ENCODE assay signal across 8 cellular contexts in genomic region chr1:101236546-101237228, GRCh38. TPM values are rescaled to one million over a fixed set of nuclear protein-coding genes. Genes with fewer than 3 reads are reported as not detected.
DNase-seq lines count a peak whose midpoint lies in the region; ATAC-seq and TF ChIP-seq lines count a peak whose summit lies in the region.

Gene S1PR1 (plus strand): TSS chr1:101237019. CDS start chr1:101238985, 1,966 bp downstream.

- H3K27ac ChIP-seq in SJSA1 (peak within 1 kb of the TSS; percentile 43), cardiac muscle cell (peak within 1 kb of the TSS; percentile 95)

- H3K4me1 Mint-ChIP-seq in activated naive CD8-positive, alpha-beta T cell treated with anti-CD3 and anti-CD28 coated beads, Interleukin-2, amount 10 ng/mL, durations not matched to agents 7 days and 5 days = peaks cover 41% of the 10 kb centered on the region

- H3K36me3 Mint-ChIP-seq in activated naive CD8-positive, alpha-beta T cell treated with anti-CD3 and anti-CD28 coated beads, Interleukin-2, amount 10 ng/mL, durations not matched to agents 7 days and 5 days = peaks cover 33% of the 10 kb centered on the region

- DNase-seq in NCI-H1092 treated with DMSO at 0.1 percent for 48 hours (lab: John Stamatoyannopoulos, UW) (peak; percentile 31), NCI-H1092 (lab: John Stamatoyannopoulos, UW) (no peak), SJSA1 (ENCODE audit: low read depth in 1 of 2, low spot score in 2 of 2) (peak; percentile 73 to 83), cardiac muscle cell (ENCODE audit: low read depth in 1 of 2, low spot score in 1 of 2) (peak; percentile 85 to 96), posterior cingulate gyrus (peak in 9 of 10 donors; percentile 19 to 87 (median 51)), ureter (ENCODE audit: low spot score) (peak; percentile 54)
- DNase-seq in activated naive CD8-positive, alpha-beta T cell treated with anti-CD3 and anti-CD28 coated beads, Interleukin-2, amount 10 ng/mL, durations not matched to agents 7 days and 5 days = peak; percentile 72

- intact Hi-C loops in posterior cingulate gyrus (cut with DNase I) = loop anchor here (5.0 to 10.0 kb wide), 3 partner anchors 99 to 314 kb away; partner anchors contain the start of gene DPH5

- no peak for TF ChIP-seq CTCF in cardiac muscle cell (IDR thresholded peaks at IDR 0.05; ENCODE audit: low read depth, low read length)

- peak; percentile 8 for ATAC-seq in HG03064 (IDR thresholded peaks at IDR 0.05; ENCODE audit: low read depth, unreplicated experiment)
- ATAC-seq in activated naive CD8-positive, alpha-beta T cell treated with anti-CD3 and anti-CD28 coated beads, Interleukin-2, amount 10 ng/mL, durations not matched to agents 7 days and 5 days (ENCODE audit: low read depth) = peak; percentile 31

- POLR2A ChIA-PET in activated naive CD8-positive, alpha-beta T cell treated with anti-CD3 and anti-CD28 coated beads, Interleukin-2, amount 10 ng/mL, durations not matched to agents 7 days and 5 days (lab: Charles Lee) = interaction anchor here (0.7 to 2.3 kb wide), 21 partner anchors 9 to 330 kb away, joined by 3 to 10 read pairs (median 4); no protein-coding TSS in a partner anchor

- H3K4me3 ChIP-seq in SJSA1 = peak within 1 kb of the TSS; percentile 55
- H3K4me3 ChIP-seq in cardiac muscle cell = peak within 1 kb of the TSS; percentile 93

- H3K36me3 ChIP-seq in SJSA1 (peaks cover 20% of the 10 kb centered on the region), cardiac muscle cell (peaks cover 22% of the 10 kb centered on the region)

- peak within 1 kb of the TSS; percentile 99 for H3K4me3 Mint-ChIP-seq in activated naive CD8-positive, alpha-beta T cell treated with anti-CD3 and anti-CD28 coated beads, Interleukin-2, amount 10 ng/mL, durations not matched to agents 7 days and 5 days

- H3K27ac Mint-ChIP-seq in activated naive CD8-positive, alpha-beta T cell treated with anti-CD3 and anti-CD28 coated beads, Interleukin-2, amount 10 ng/mL, durations not matched to agents 7 days and 5 days = peak within 1 kb of the TSS; percentile 96

- no peaks in the 10 kb centered on the region for H3K9me3 ChIP-seq in SJSA1 (replicated peaks)
- no peaks in the 10 kb centered on the region for H3K9me3 ChIP-seq in cardiac muscle cell (ENCODE audit: low read depth)

- peaks cover 4% of the 10 kb centered on the region for H3K9me3 Mint-ChIP-seq in activated naive CD8-positive, alpha-beta T cell treated with anti-CD3 and anti-CD28 coated beads, Interleukin-2, amount 10 ng/mL, durations not matched to agents 7 days and 5 days

- H3K4me1 ChIP-seq in SJSA1 (replicated peaks) = peaks cover 17% of the 10 kb centered on the region
- H3K4me1 ChIP-seq in cardiac muscle cell (ENCODE audit: low read depth) = peaks cover 7% of the 10 kb centered on the region

- no peaks in the 10 kb centered on the region for H3K27me3 ChIP-seq in SJSA1 (replicated peaks)
- no peaks in the 10 kb centered on the region for H3K27me3 ChIP-seq in cardiac muscle cell

- H3K27me3 Mint-ChIP-seq in activated naive CD8-positive, alpha-beta T cell treated with anti-CD3 and anti-CD28 coated beads, Interleukin-2, amount 10 ng/mL, durations not matched to agents 7 days and 5 days = no peaks in the 10 kb centered on the region

RNA-seq across cellular contexts. Expression of gene S1PR1, which starts in this region (rescaled TPM):
- total RNA-seq in SJSA1 (2014; rRNA removed; shearing (Covaris generic)) = 3.7 and 13.3 TPM in 2 replicates
- total RNA-seq in activated naive CD8-positive, alpha-beta T cell treated with anti-CD3 and anti-CD28 coated beads, Interleukin-2, amount 10 ng/mL, durations not matched to agents 7 days and 5 days = 100 to 1,000 TPM; 124 to 138 TPM
- total RNA-seq in cardiac muscle cell (58.6 and 62.2 TPM in 2 replicates), ureter (38.7 TPM)
- 58.1 and 59.1 TPM in 2 replicates for polyA plus RNA-seq in cardiac muscle cell
